26 cellular contexts compared by ENCODE assay signal in the genomic region with DNA sequence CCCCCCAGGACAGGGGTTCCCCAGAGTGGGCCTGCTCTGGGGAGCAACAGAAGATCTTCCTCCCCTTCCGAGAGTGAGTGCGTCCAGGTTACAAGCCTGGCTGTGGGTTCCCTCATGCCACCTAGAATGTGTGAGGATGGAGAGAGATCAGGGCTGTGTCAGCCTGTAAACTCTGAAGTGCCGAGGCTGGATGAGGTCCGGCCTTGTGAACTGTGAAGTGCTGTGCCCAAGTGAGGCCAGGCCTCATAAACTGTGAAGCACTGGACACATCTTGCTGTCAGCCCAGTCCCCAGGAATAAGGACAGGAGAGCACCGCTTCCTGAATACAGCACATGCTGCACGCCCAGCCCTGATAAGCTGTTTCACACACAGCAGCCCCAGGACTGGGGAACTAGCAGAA. TPM values are rescaled to one million over a fixed set of nuclear protein-coding genes. Genes with fewer than 3 reads are reported as not detected.
"Had no signal": no experiment of that assay in that cellular context is flagged by ENCODE, and none has a peak within 500 bp of the region (broad histone marks: within the 10 kb centered on the region; RNA-seq: fewer than 3 reads in every experiment).

No MANE protein-coding gene starts in this region.

- H3K4me3 Mint-ChIP-seq: dendritic cell treated with granulocyte-macrophage colony-stimulating factor and Interleukin-4, amounts not matched to agents 40 ng/mL and 50 ng/mL, for 4 days; effector memory CD8-positive, alpha-beta T cell; endodermal cell; mesothelial cell of epicardium had no signal

- H3K4me1 ChIP-seq: colonic mucosa, esophagus squamous epithelium, gastrocnemius medialis, left lung, lower lobe of right lung had no signal

- H3K9me3 Mint-ChIP-seq: dendritic cell treated with granulocyte-macrophage colony-stimulating factor and Interleukin-4, amounts not matched to agents 40 ng/mL and 50 ng/mL, for 4 days; effector memory CD8-positive, alpha-beta T cell; endodermal cell; mesothelial cell of epicardium had no signal

- H3K27ac Mint-ChIP-seq: dendritic cell treated with granulocyte-macrophage colony-stimulating factor and Interleukin-4, amounts not matched to agents 40 ng/mL and 50 ng/mL, for 4 days; effector memory CD8-positive, alpha-beta T cell; endodermal cell; mesothelial cell of epicardium had no signal

- H3K27ac ChIP-seq: colonic mucosa, epithelial cell of prostate, esophagus squamous epithelium, gastrocnemius medialis, heart right ventricle, left lung, lower lobe of right lung had no signal

- H3K4me1 Mint-ChIP-seq: endodermal cell, mesothelial cell of epicardium had no signal

- H3K9me3 ChIP-seq: colonic mucosa, esophagus squamous epithelium, gastrocnemius medialis, heart right ventricle, left lung, lower lobe of right lung, mucosa of descending colon had no signal

- H3K27me3 ChIP-seq: colonic mucosa, gastrocnemius medialis, left lung had no signal

- DNase-seq: colonic mucosa; cortex of kidney; effector CD8-positive, alpha-beta T cell; effector memory CD8-positive, alpha-beta T cell; endodermal cell; erythroblast; esophagus squamous epithelium; foreskin fibroblast; foreskin melanocyte; gastrocnemius medialis; glutamatergic neuron; head of caudate nucleus; heart right ventricle; hippocampal formation; left cardiac atrium; left lung; left ventricle myocardium superior; lower lobe of right lung; mesenchymal stem cell; mucosa of descending colon had no signal

- ATAC-seq: effector memory CD8-positive, alpha-beta T cell; esophagus mucosa; gastrocnemius medialis; heart right ventricle; left cardiac atrium; left lung; left ventricle myocardium superior; mucosa of descending colon had no signal

- H3K4me3 ChIP-seq: colonic mucosa, esophagus squamous epithelium, gastrocnemius medialis, heart right ventricle, left lung, lower lobe of right lung, mucosa of descending colon had no signal

- H3K36me3 ChIP-seq: colonic mucosa, esophagus squamous epithelium, gastrocnemius medialis, heart right ventricle, left lung, lower lobe of right lung had no signal

RNA-seq across cellular contexts. Expression of a gene that starts 7.6 kb away (rescaled TPM):
- total RNA-seq: colonic mucosa, esophagus mucosa, gastrocnemius medialis, left ventricle myocardium superior, lower lobe of right lung, myocyte had no signal
- polyA plus RNA-seq: heart right ventricle, keratinocyte had no signal
